ENCODE assay signal across 16 cellular contexts in the genomic region with DNA sequence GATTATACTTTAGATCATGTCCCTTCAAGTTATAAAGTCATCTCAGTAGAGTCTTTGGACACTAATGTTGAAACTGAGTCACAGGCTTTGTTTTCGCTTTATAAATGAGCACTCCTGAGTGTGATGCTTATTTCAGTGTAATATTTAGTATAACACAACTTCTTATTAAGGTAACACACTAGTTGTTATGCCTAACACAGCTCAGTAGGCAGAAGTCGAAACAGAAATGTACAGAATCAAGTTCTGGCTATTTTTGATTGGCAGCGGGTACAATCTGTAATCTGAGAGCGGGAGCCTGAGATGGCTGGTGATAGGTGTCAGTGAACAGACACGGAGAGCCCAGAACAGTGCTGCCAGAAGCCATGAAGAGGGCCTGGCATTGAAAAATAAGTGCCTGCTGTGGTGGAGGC. TPM values are rescaled to one million over a fixed set of nuclear protein-coding genes. Genes with fewer than 3 reads are reported as not detected.
DNase-seq lines count a peak whose midpoint lies in the region; ATAC-seq and TF ChIP-seq lines count a peak whose summit lies in the region.
"Had no signal": no experiment of that assay in that cellular context is flagged by ENCODE, and none has a peak within 500 bp of the region (broad histone marks: within the 10 kb centered on the region; RNA-seq: fewer than 3 reads in every experiment).

No MANE protein-coding gene starts in this region.

- intact Hi-C loops in activated CD8-positive, alpha-beta T cell treated with anti-CD3 and anti-CD28 coated beads for 36 hours (cut with micrococcal nuclease) = no loop called here
- intact Hi-C loops in natural killer cell (cut with micrococcal nuclease) = no loop called here

- CTCF ChIA-PET in activated CD8-positive, alpha-beta T cell treated with anti-CD3 and anti-CD28 coated beads for 36 hours (lab: Charles Lee) = interaction anchor here (1.1 to 4.6 kb wide), 10 partner anchors 9 to 218 kb away, joined by 3 to 16 read pairs (median 4); no protein-coding TSS in a partner anchor

- H3K36me3 Mint-ChIP-seq in activated CD8-positive, alpha-beta T cell treated with anti-CD3 and anti-CD28 coated beads for 36 hours (ENCODE audit: low read depth) = peaks cover 34% of the 10 kb centered on the region
- H3K36me3 Mint-ChIP-seq in natural killer cell = no peaks in the 10 kb centered on the region
- H3K36me3 Mint-ChIP-seq: type B pancreatic cell had no signal

- no peaks in the 10 kb centered on the region for H3K36me3 ChIP-seq in SJCRH30

- TF ChIP-seq CTCF in activated CD8-positive, alpha-beta T cell treated with anti-CD3 and anti-CD28 coated beads for 36 hours (IDR thresholded peaks at IDR 0.05) = no peak
- TF ChIP-seq CTCF in natural killer cell (IDR thresholded peaks at IDR 0.05) = no peak

- peak overlapping the region; percentile 89 for H3K27ac Mint-ChIP-seq in activated CD8-positive, alpha-beta T cell treated with anti-CD3 and anti-CD28 coated beads for 36 hours
- peak overlapping the region; percentile 45 to 79 for H3K27ac Mint-ChIP-seq in natural killer cell
- H3K27ac Mint-ChIP-seq: GM23338, type B pancreatic cell had no signal

- no peak overlapping the region for H3K4me3 ChIP-seq in SJCRH30
- H3K4me3 ChIP-seq: A549, dorsolateral prefrontal cortex, GM23338, smooth muscle cell had no signal

- H3K27me3 Mint-ChIP-seq in activated CD8-positive, alpha-beta T cell treated with anti-CD3 and anti-CD28 coated beads for 36 hours = no peaks in the 10 kb centered on the region
- H3K27me3 Mint-ChIP-seq in natural killer cell (ENCODE audit: low read depth in 2 of 2) = no peaks in the 10 kb centered on the region
- H3K27me3 Mint-ChIP-seq: type B pancreatic cell had no signal

- H3K4me1 ChIP-seq in SJCRH30 = no peaks in the 10 kb centered on the region
- H3K4me1 ChIP-seq: A549 had no signal

- no peak overlapping the region for H3K27ac ChIP-seq in SJCRH30
- H3K27ac ChIP-seq: A549, dorsolateral prefrontal cortex had no signal

- no peaks in the 10 kb centered on the region; the same call in 1 of the 2 replicates for H3K9me3 ChIP-seq in SJCRH30 (replicated peaks)
- H3K9me3 ChIP-seq: A549 had no signal

- H3K4me1 Mint-ChIP-seq in activated CD8-positive, alpha-beta T cell treated with anti-CD3 and anti-CD28 coated beads for 36 hours (ENCODE audit: low read depth) = peaks cover 92% of the 10 kb centered on the region
- peaks cover 84 to 90% of the 10 kb centered on the region in 2 donors for H3K4me1 Mint-ChIP-seq in natural killer cell

- peak; percentile 54 for DNase-seq in activated CD4-positive, alpha-beta T cell treated with anti-CD3 and anti-CD28 coated beads for 48 hours
- DNase-seq in activated CD4-positive, alpha-beta T cell treated with anti-CD3 and anti-CD28 coated beads for 1 hour = no peak
- peak; percentile 55 for DNase-seq in activated CD8-positive, alpha-beta T cell treated with anti-CD3 and anti-CD28 coated beads for 36 hours
- no peak for DNase-seq in natural killer cell
- no peak for DNase-seq in SJCRH30
- no peak for DNase-seq in putamen (ENCODE audit: low spot score)
- DNase-seq: dorsolateral prefrontal cortex, mammary epithelial cell, nucleus accumbens had no signal

- ATAC-seq in GM21515 (IDR thresholded peaks at IDR 0.05; ENCODE audit: unreplicated experiment) (peak; percentile 44), natural killer cell (peak in 1 of 3 donors; percentile 23), HG02623 (IDR thresholded peaks at IDR 0.05; ENCODE audit: unreplicated experiment) (no peak)
- ATAC-seq in activated CD8-positive, alpha-beta T cell treated with anti-CD3 and anti-CD28 coated beads for 36 hours = peak; percentile 69
- ATAC-seq: A549, GM23338, Panc1 had no signal

- peak overlapping the region; percentile 50 for H3K4me3 Mint-ChIP-seq in activated CD8-positive, alpha-beta T cell treated with anti-CD3 and anti-CD28 coated beads for 36 hours
- H3K4me3 Mint-ChIP-seq in natural killer cell = peak overlapping the region; percentile 73
- H3K4me3 Mint-ChIP-seq: GM23338, type B pancreatic cell had no signal

- no peaks in the 10 kb centered on the region for H3K27me3 ChIP-seq in SJCRH30
- H3K27me3 ChIP-seq: dorsolateral prefrontal cortex had no signal

- H3K9me3 Mint-ChIP-seq in activated CD8-positive, alpha-beta T cell treated with anti-CD3 and anti-CD28 coated beads for 36 hours = no peaks in the 10 kb centered on the region
- H3K9me3 Mint-ChIP-seq in natural killer cell = no peaks in the 10 kb centered on the region
- H3K9me3 Mint-ChIP-seq: GM23338 had no signal

- POLR2A ChIA-PET in activated CD8-positive, alpha-beta T cell treated with anti-CD3 and anti-CD28 coated beads for 36 hours (lab: Charles Lee) = interaction anchor here (1.1 to 5.4 kb wide), 9 partner anchors 8 to 145 kb away, joined by 3 to 39 read pairs (median 16); a partner anchor contains a TSS

RNA-seq across cellular contexts. Expression of a gene that starts 11.4 kb away (rescaled TPM):
- total RNA-seq in activated CD8-positive, alpha-beta T cell treated with anti-CD3 and anti-CD28 coated beads for 36 hours = 10 to 100 TPM; 45.4 to 47.1 TPM
- total RNA-seq in natural killer cell = 10 to 100 TPM; 76.5 to 80.5 (median 77.6) TPM
- total RNA-seq in SJCRH30 (2014; rRNA removed; shearing (Covaris generic)) = 24.2 and 24.3 TPM in 2 replicates

Comparison
In these comparisons a context has a peak if more than half of its experiments do, and no peak if none do; other contexts are left out.
1. DNase-seq: peak in activated CD4-positive, alpha-beta T cell treated with anti-CD3 and anti-CD28 coated beads for 48 hours (single experiment) and activated CD8-positive, alpha-beta T cell treated with anti-CD3 and anti-CD28 coated beads for 36 hours (single experiment); none in activated CD4-positive, alpha-beta T cell treated with anti-CD3 and anti-CD28 coated beads for 1 hour (single experiment), natural killer cell (single experiment), SJCRH30 (0 of 2) and putamen (single experiment).